ENCODE assay signal across 8 cellular contexts in genomic region chr12:92926549-92926948, GRCh38. TPM values are rescaled to one million over a fixed set of nuclear protein-coding genes. Genes with fewer than 3 reads are reported as not detected.
A peak's percentile ranks its signal among the peaks of the same experiment; 100 is the strongest.
DNase-seq lines count a peak whose midpoint lies in the region; ATAC-seq and TF ChIP-seq lines count a peak whose summit lies in the region.

No MANE protein-coding gene starts in this region.

- H3K4me3 Mint-ChIP-seq in CD4-positive, alpha-beta memory T cell: peak overlapping the region in 5 of 8 donors; percentile 79 to 91 (median 87)
- H3K4me3 Mint-ChIP-seq in chondrocyte (ENCODE audit: unreplicated experiment) (peak overlapping the region; percentile 80), nephron progenitor cell (peak overlapping the region; percentile 79)

- peaks cover 31 to 49% (median 43%) of the 10 kb centered on the region in 4 donors for H3K4me1 Mint-ChIP-seq in CD4-positive, alpha-beta memory T cell
- H3K4me1 Mint-ChIP-seq in chondrocyte (ENCODE audit: low read depth) (peaks cover 50% of the 10 kb centered on the region), nephron progenitor cell (peaks cover 40% of the 10 kb centered on the region)

- no peaks in the 10 kb centered on the region for H3K9me3 ChIP-seq in CD4-positive, alpha-beta memory T cell (ENCODE audit: control insufficient read depth in 1 of 2, low read length in 2 of 2)

- peaks cover 0 to 3% (median 0%) of the 10 kb centered on the region in 8 donors for H3K9me3 Mint-ChIP-seq in CD4-positive, alpha-beta memory T cell
- H3K9me3 Mint-ChIP-seq in chondrocyte (ENCODE audit: low read depth) (no peaks in the 10 kb centered on the region), nephron progenitor cell (peaks cover 16% of the 10 kb centered on the region)

- peaks cover 28% of the 10 kb centered on the region for H3K4me1 ChIP-seq in CD4-positive, alpha-beta memory T cell (ENCODE audit: insufficient read depth, low read length)
- peaks cover 35% of the 10 kb centered on the region for H3K4me1 ChIP-seq in KMS-11 (ENCODE audit: low read depth, poor library complexity, severe bottlenecking)

- H3K4me3 ChIP-seq in CD4-positive, alpha-beta memory T cell (ENCODE audit: low read length in 2 of 2): no peak overlapping the region
- H3K4me3 ChIP-seq in KMS-11 (IDR thresholded peaks at IDR 0.05; ENCODE audit: insufficient read depth, low read depth, low read length): no peak overlapping the region

- H3K36me3 Mint-ChIP-seq in CD4-positive, alpha-beta memory T cell: peaks cover 5 to 12% of the 10 kb centered on the region in 2 donors
- peaks cover 6% of the 10 kb centered on the region for H3K36me3 Mint-ChIP-seq in chondrocyte (ENCODE audit: low read depth)
- H3K36me3 Mint-ChIP-seq in nephron progenitor cell (ENCODE audit: low read depth): peaks cover 18% of the 10 kb centered on the region

- H3K79me2 ChIP-seq in KMS-11 (ENCODE audit: insufficient read depth, low read depth): peaks cover 27% of the 10 kb centered on the region; the same call in 1 of the 2 replicates

- H4K20me1 ChIP-seq in KMS-11 (ENCODE audit: insufficient read depth): no peaks in the 10 kb centered on the region; the same call in 1 of the 2 replicates

- no peaks in the 10 kb centered on the region for H3K36me3 ChIP-seq in CD4-positive, alpha-beta memory T cell (ENCODE audit: insufficient read depth, low read length)
- H3K36me3 ChIP-seq in KMS-11 (ENCODE audit: insufficient read depth): no peaks in the 10 kb centered on the region

- no peak overlapping the region for H2AFZ ChIP-seq in KMS-11 (ENCODE audit: low read depth)

- TF ChIP-seq CTCF in KMS-11 (conservative IDR thresholded peaks at IDR 0.05; ENCODE audit: low read depth, low read length): no peak
- TF ChIP-seq CTCF in chondrocyte (IDR thresholded peaks at IDR 0.05): no peak
- TF ChIP-seq CTCF in nephron progenitor cell (IDR thresholded peaks at IDR 0.05): no peak

- POLR2A ChIA-PET in CD4-positive, alpha-beta memory T cell (lab: Charles Lee; ENCODE audit: partially characterized antibody): interaction anchor here (0.9 to 4.1 kb wide), 4 partner anchors 16 to 358 kb away, joined by 3 to 36 read pairs (median 5); no protein-coding TSS in a partner anchor

- H3K27me3 Mint-ChIP-seq in CD4-positive, alpha-beta memory T cell: no peaks in the 10 kb centered on the region
- H3K27me3 Mint-ChIP-seq in chondrocyte (ENCODE audit: low read depth) (no peaks in the 10 kb centered on the region), nephron progenitor cell (ENCODE audit: low read depth, poor library complexity) (no peaks in the 10 kb centered on the region)

- no peak overlapping the region for H3K27ac ChIP-seq in CD4-positive, alpha-beta memory T cell (ENCODE audit: low read depth, low read length)
- no peak overlapping the region for H3K27ac ChIP-seq in KMS-11

- peak overlapping the region; percentile 100 for H3K4me2 ChIP-seq in KMS-11

- no peak for ATAC-seq in left colon

- H3K9ac ChIP-seq in KMS-11: no peak overlapping the region

- intact Hi-C loops in CD4-positive, alpha-beta memory T cell (cut with micrococcal nuclease): loop anchor here (5.0 kb wide), 4 partner anchors 64 to 1536 kb away; partner anchors contain the start of gene CRADD
- intact Hi-C loops in left colon (cut with DNase I, micrococcal nuclease): no loop called here

- peak overlapping the region in 5 of 7 donors; percentile 1 to 94 (median 87) for H3K27ac Mint-ChIP-seq in CD4-positive, alpha-beta memory T cell
- H3K27ac Mint-ChIP-seq in chondrocyte (ENCODE audit: unreplicated experiment): peak overlapping the region; percentile 95
- no peak overlapping the region for H3K27ac Mint-ChIP-seq in nephron progenitor cell

- H3K27me3 ChIP-seq in CD4-positive, alpha-beta memory T cell (ENCODE audit: insufficient read depth, low read length): no peaks in the 10 kb centered on the region
- no peaks in the 10 kb centered on the region for H3K27me3 ChIP-seq in KMS-11 (ENCODE audit: insufficient read depth, low read depth)

- DNase-seq in CD4-positive, alpha-beta memory T cell: no peak
- DNase-seq in chondrocyte (ENCODE audit: low spot score) (no peak), nephron progenitor cell (no peak), left colon (no peak), NCI-H510A (lab: John Stamatoyannopoulos, UW) (no peak), kidney tubule cell (ENCODE audit: low spot score) (no peak)
- DNase-seq in activated effector memory CD4-positive, alpha-beta T cell treated with anti-CD3 and anti-CD28 coated beads, Interleukin-2, amount 50 U/mL, for 16 hours: no peak

- CTCF ChIA-PET in CD4-positive, alpha-beta memory T cell (lab: Charles Lee; ENCODE audit: partially characterized antibody): interaction anchor here (1.0 to 2.8 kb wide), 10 partner anchors 11 to 1175 kb away, joined by 3 to 11 read pairs (median 4); no protein-coding TSS in a partner anchor

RNA-seq across cellular contexts. Expression of gene EEA1, which starts 2.5 kb away (rescaled TPM):
- total RNA-seq in CD4-positive, alpha-beta memory T cell: 10 to 100 TPM; 16.1 to 16.4 TPM
- polyA plus RNA-seq in CD4-positive, alpha-beta memory T cell: 10 to 100 TPM in 1 of 2 donors, 1 to 10 TPM in 1; 2.8 to 16.2 TPM
- 35.5 to 44.7 TPM (median 41.8 TPM) in 3 replicates for total RNA-seq in chondrocyte
- total RNA-seq in left colon: 10 to 100 TPM; 32.4 to 33.4 TPM
